ENCODE assay signal across 8 cellular contexts in the genomic region with DNA sequence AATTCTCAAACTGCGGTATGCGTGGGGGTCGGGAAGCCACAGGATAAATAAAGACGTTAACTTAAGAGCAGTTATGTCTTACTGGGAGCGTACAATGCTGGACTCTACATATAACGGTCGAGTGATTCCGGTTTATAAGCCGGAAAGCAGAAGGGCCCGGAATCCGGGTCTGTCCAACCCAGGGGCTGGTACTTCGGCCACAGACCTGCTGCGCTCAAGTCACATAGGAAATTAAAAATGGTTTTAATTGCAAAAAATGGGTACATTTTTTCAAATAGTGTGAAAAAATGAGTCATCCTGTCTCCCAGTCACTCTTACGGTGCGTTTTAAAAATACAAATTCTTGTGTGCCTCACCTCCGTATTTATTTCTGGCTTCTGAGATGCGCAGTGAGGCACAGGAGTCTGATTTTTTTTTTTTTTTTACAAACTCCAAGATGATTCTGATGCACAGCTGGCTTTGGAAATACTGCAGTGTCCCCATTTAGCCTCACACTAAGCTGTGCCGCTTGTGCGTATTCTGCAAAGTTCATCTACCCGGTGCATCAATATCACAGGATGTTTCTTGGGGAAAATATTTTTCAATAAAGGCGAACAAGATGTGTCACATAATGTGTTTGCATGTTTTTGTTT. TPM values are rescaled to one million over a fixed set of nuclear protein-coding genes. Genes with fewer than 3 reads are reported as not detected.
DNase-seq lines count a peak whose midpoint lies in the region; TF ChIP-seq lines count a peak whose summit lies in the region.

No MANE protein-coding gene starts in this region.

- H3K9ac ChIP-seq in H9 (ENCODE audit: extremely low read depth, insufficient read length, low read length): peak overlapping the region; percentile 92
- H3K9ac ChIP-seq in SK-N-SH: peak overlapping the region; percentile 81

- H3K4ac ChIP-seq in H9 (ENCODE audit: low read depth, low read length): no peak overlapping the region

- H3K4me2 ChIP-seq in H9 (ENCODE audit: insufficient read depth, insufficient read length, low read length) (peak overlapping the region; percentile 73), SK-N-SH (peak overlapping the region; percentile 67)

- DNase-seq in CD4-positive, alpha-beta memory T cell: no peak
- DNase-seq in H9 (no peak), SK-N-SH (peak; percentile 23), fibroblast of peridontal ligament (ENCODE audit: extremely low read depth) (peak; percentile 57), osteocyte (ENCODE audit: extremely low spot score, unreplicated experiment) (no peak), mucosa of gallbladder (ENCODE audit: low spot score) (no peak), HEK293T (ENCODE audit: extremely low spot score) (no peak), NCI-H1048 (lab: John Stamatoyannopoulos, UW) (no peak)

- CTCF ChIA-PET in CD4-positive, alpha-beta memory T cell (lab: Charles Lee; ENCODE audit: partially characterized antibody): interaction anchor here (2.3 to 8.7 kb wide), 2 partner anchors 35 to 46 kb away, joined by 11 to 91 read pairs; partner anchors contain the start of gene ZNF335
- CTCF ChIA-PET in SK-N-SH (lab: Yijun Ruan, JAX) (interaction anchor here (1.0 to 3.4 kb wide), 7 partner anchors 16 to 137 kb away, joined by 3 to 20 read pairs (median 3); no protein-coding TSS in a partner anchor), HEK293T (lab: Yijun Ruan, JAX) (interaction anchor here (1.0 kb wide), 1 partner anchor 52 kb away, joined by 4 read pairs; no protein-coding TSS in a partner anchor)

- no peak overlapping the region for H3K23ac ChIP-seq in H9 (ENCODE audit: insufficient read length, low read depth, low read length)

- no peak overlapping the region for H4K8ac ChIP-seq in H9 (replicated peaks; ENCODE audit: insufficient read length, low read depth, low read length)

- H2BK15ac ChIP-seq in H9 (ENCODE audit: low read depth, low read length): no peak overlapping the region

- no peak overlapping the region for H2BK20ac ChIP-seq in H9 (ENCODE audit: low read depth, low read length, poor library complexity, severe bottlenecking)

- TF ChIP-seq CTCF in H9 (conservative IDR thresholded peaks at IDR 0.05): no peak
- no peak for TF ChIP-seq CTCF in SK-N-SH (IDR thresholded peaks at IDR 0.05)
- no peak for TF ChIP-seq CTCF in osteocyte (IDR thresholded peaks at IDR 0.05)

- H4K91ac ChIP-seq in H9 (ENCODE audit: insufficient read length, low read depth, low read length): no peak overlapping the region

- POLR2A ChIA-PET in CD4-positive, alpha-beta memory T cell (lab: Charles Lee; ENCODE audit: partially characterized antibody): interaction anchor here (0.9 to 7.4 kb wide), 34 partner anchors 10 to 1050 kb away, joined by 3 to 245 read pairs (median 8); partner anchors contain the start of genes ACOT8, CTSA, DNTTIP1 and ELMO2
- POLR2A ChIA-PET in SK-N-SH (lab: Yijun Ruan, JAX) (interaction anchor here (1.0 to 4.4 kb wide), 11 partner anchors 10 to 429 kb away, joined by 3 to 46 read pairs (median 10); partner anchors contain the start of genes CTSA, NEURL2, PLTP and ZSWIM1), HEK293T (lab: Yijun Ruan, JAX) (interaction anchor here (0.7 to 3.2 kb wide), 18 partner anchors 8 to 153 kb away, joined by 3 to 28 read pairs (median 6); partner anchors contain the start of genes UBE2C and ZNF335)

- no peak overlapping the region for H3K56ac ChIP-seq in H9 (ENCODE audit: insufficient read length, low read depth, low read length)

- peaks cover 35% of the 10 kb centered on the region for H3K4me1 ChIP-seq in CD4-positive, alpha-beta memory T cell (ENCODE audit: insufficient read depth, low read length)
- H3K4me1 ChIP-seq in H9 (ENCODE audit: insufficient read depth, low read length) (peaks cover 11% of the 10 kb centered on the region), SK-N-SH (ENCODE audit: control insufficient read depth in 1 of 2, insufficient read depth in 2 of 2, low read depth in 1 of 2, low read length in 1 of 2) (peaks cover 10 to 26% of the 10 kb centered on the region in 2 experiments; a peak in 3 of 4 replicates)

- peaks cover 4% of the 10 kb centered on the region; the same call in 1 of the 2 replicates for H3K79me2 ChIP-seq in H9 (ENCODE audit: insufficient read depth, low read length)
- peaks cover 71% of the 10 kb centered on the region for H3K79me2 ChIP-seq in SK-N-SH (ENCODE audit: insufficient read depth)

- intact Hi-C loops in CD4-positive, alpha-beta memory T cell (cut with micrococcal nuclease): loop anchor here (1.0 kb wide), 7 partner anchors 44 to 429 kb away; partner anchors contain the start of genes ACOT8, CTSA, NEURL2 and UBE2C

- no peaks in the 10 kb centered on the region for H3K27me3 Mint-ChIP-seq in CD4-positive, alpha-beta memory T cell
- H3K27me3 Mint-ChIP-seq in H9 (ENCODE audit: low read depth): no peaks in the 10 kb centered on the region; the same call in 1 of the 2 replicates
- H3K27me3 Mint-ChIP-seq in osteocyte (ENCODE audit: unreplicated experiment): no peaks in the 10 kb centered on the region

- no peak overlapping the region for H3K14ac ChIP-seq in H9 (ENCODE audit: insufficient read depth, low read length)

- H3K18ac ChIP-seq in H9 (ENCODE audit: insufficient read length, low read depth, low read length): peak overlapping the region; percentile 39

- no peak overlapping the region for H2BK120ac ChIP-seq in H9 (ENCODE audit: low read depth, low read length, poor library complexity, severe bottlenecking)

- H3K36me3 ChIP-seq in CD4-positive, alpha-beta memory T cell (ENCODE audit: insufficient read depth, low read length): peaks cover 40% of the 10 kb centered on the region
- peaks cover 33 to 39% of the 10 kb centered on the region in 2 experiments for H3K36me3 ChIP-seq in SK-N-SH (replicated peaks in 1 of 2; ENCODE audit: control insufficient read depth in 1 of 2, insufficient read depth in 2 of 2, low read length in 1 of 2)

- peaks cover 25 to 49% of the 10 kb centered on the region in 2 donors for H3K36me3 Mint-ChIP-seq in CD4-positive, alpha-beta memory T cell
- peaks cover 14 to 35% (median 32%) of the 10 kb centered on the region in 3 experiments for H3K36me3 Mint-ChIP-seq in H9 (ENCODE audit: insufficient read depth in 1 of 3, low read depth in 3 of 3)
- H3K36me3 Mint-ChIP-seq in osteocyte (ENCODE audit: unreplicated experiment): peaks cover 18% of the 10 kb centered on the region

- H3K9me3 ChIP-seq in CD4-positive, alpha-beta memory T cell (ENCODE audit: control insufficient read depth in 1 of 2, low read length in 2 of 2): no peaks in the 10 kb centered on the region
- H3K9me3 ChIP-seq in H9 (ENCODE audit: control insufficient read depth, low read depth, low read length) (no peaks in the 10 kb centered on the region), SK-N-SH (no peaks in the 10 kb centered on the region)

- no peaks in the 10 kb centered on the region for H4K20me1 ChIP-seq in H9 (ENCODE audit: control insufficient read depth, insufficient read depth, insufficient read length)
- H4K20me1 ChIP-seq in SK-N-SH (ENCODE audit: insufficient read depth): peaks cover 20% of the 10 kb centered on the region; the same call in 1 of the 2 replicates

- TF ChIP-seq EP300 in SK-N-SH (IDR thresholded peaks at IDR 0.05; ENCODE audit: borderline replicate concordance in 1 of 2, low read depth in 1 of 2, low read length in 1 of 2): no peak

- H3K79me1 ChIP-seq in H9 (ENCODE audit: insufficient read depth, low read depth, low read length, poor library complexity, severe bottlenecking): no peaks in the 10 kb centered on the region

- H3K9me2 ChIP-seq in SK-N-SH: no peaks in the 10 kb centered on the region

- TF ChIP-seq RAD21 in SK-N-SH (IDR thresholded peaks at IDR 0.05; ENCODE audit: low read length): no peak

- no peak overlapping the region for H3T11ph ChIP-seq in H9 (ENCODE audit: low read length)

- peaks cover 11% of the 10 kb centered on the region for H3F3A ChIP-seq in SK-N-SH (replicated peaks; ENCODE audit: insufficient read depth)

- H4K5ac ChIP-seq in H9 (ENCODE audit: insufficient read length, low read depth, low read length): no peak overlapping the region

- H2AFZ ChIP-seq in H9 (ENCODE audit: low read length) (no peak overlapping the region), SK-N-SH (ENCODE audit: low read depth) (no peak overlapping the region)

- no peak overlapping the region for H2AK5ac ChIP-seq in H9 (ENCODE audit: insufficient read length, low read length)

- no peak overlapping the region for H2BK12ac ChIP-seq in H9 (ENCODE audit: insufficient read length, low read depth, low read length)

- H2BK5ac ChIP-seq in H9 (ENCODE audit: insufficient read length, low read length): no peak overlapping the region

- H3K4me1 Mint-ChIP-seq in CD4-positive, alpha-beta memory T cell: peaks cover 17 to 49% (median 30%) of the 10 kb centered on the region in 4 donors
- H3K4me1 Mint-ChIP-seq in H9 (peaks cover 32 to 33% of the 10 kb centered on the region in 2 experiments), osteocyte (ENCODE audit: unreplicated experiment) (peaks cover 18% of the 10 kb centered on the region)

- H3K23me2 ChIP-seq in H9 (ENCODE audit: insufficient read length, low read depth, low read length, poor library complexity, severe bottlenecking): peaks cover 11% of the 10 kb centered on the region

- peak overlapping the region; percentile 91 to 99 (median 95) for H3K4me3 Mint-ChIP-seq in CD4-positive, alpha-beta memory T cell
- H3K4me3 Mint-ChIP-seq in H9 (peak overlapping the region; percentile 82 to 92), osteocyte (ENCODE audit: unreplicated experiment) (peak overlapping the region; percentile 85)

- no peaks in the 10 kb centered on the region for H3K9me3 Mint-ChIP-seq in CD4-positive, alpha-beta memory T cell
- H3K9me3 Mint-ChIP-seq in H9: no peaks in the 10 kb centered on the region
- no peaks in the 10 kb centered on the region for H3K9me3 Mint-ChIP-seq in osteocyte (ENCODE audit: unreplicated experiment)

- no peaks in the 10 kb centered on the region for H3K27me3 ChIP-seq in CD4-positive, alpha-beta memory T cell (ENCODE audit: insufficient read depth, low read length)
- H3K27me3 ChIP-seq in H9 (ENCODE audit: insufficient read depth, low read length) (no peaks in the 10 kb centered on the region), SK-N-SH (ENCODE audit: insufficient read depth) (no peaks in the 10 kb centered on the region)

- H3K4me3 ChIP-seq in CD4-positive, alpha-beta memory T cell (ENCODE audit: low read length in 2 of 2): peak overlapping the region; percentile 83 to 97
- H3K4me3 ChIP-seq in SK-N-SH (ENCODE audit: low read depth in 2 of 2, low read length in 1 of 2): peak overlapping the region; percentile 63 to 85

- H3K27ac ChIP-seq in CD4-positive, alpha-beta memory T cell (ENCODE audit: low read depth, low read length): peak overlapping the region; percentile 99
- H3K27ac ChIP-seq in H9 (ENCODE audit: insufficient read length, low read depth, low read length) (no peak overlapping the region), SK-N-SH (ENCODE audit: low read depth in 2 of 2, low read length in 1 of 2) (peak overlapping the region; percentile 78 to 79)

- WGBS in H9 (ENCODE audit: extremely low coverage, insufficient read length, low lambda C conversion rate): no CpG with 5 or more reads among the region's 21 CpGs
- WGBS in SK-N-SH (ENCODE audit: low lambda C conversion rate): 13% methylated on average over 21 of the region's 21 CpGs

- peak overlapping the region; percentile 91 to 99 (median 96) for H3K27ac Mint-ChIP-seq in CD4-positive, alpha-beta memory T cell
- peak overlapping the region; percentile 91 to 96 (median 93); a peak in 6 of 7 replicates for H3K27ac Mint-ChIP-seq in H9
- H3K27ac Mint-ChIP-seq in osteocyte (ENCODE audit: unreplicated experiment): peak overlapping the region; percentile 93

RNA-seq across cellular contexts. Expression of gene PCIF1, which starts 1.0 kb away (rescaled TPM):
- total RNA-seq in CD4-positive, alpha-beta memory T cell: 10 to 100 TPM; 63.1 to 69.4 TPM
- 10 to 100 TPM; 70.9 to 83.4 TPM for polyA plus RNA-seq in CD4-positive, alpha-beta memory T cell
- total RNA-seq in H9 (2021): 26.6 and 26.8 TPM in 2 replicates
- 18.2 and 23.1 TPM in 2 replicates for polyA plus RNA-seq in SK-N-SH (2012; rRNA removed)
- polyA plus RNA-seq in SK-N-SH (2012; cell fraction: cytosol; rRNA removed): 12.0 and 16.5 TPM in 2 replicates
- 30.5 and 34.6 TPM in 2 replicates for polyA plus RNA-seq in SK-N-SH (2012; cell fraction: nucleus; rRNA removed)
- 34.6 and 42.1 TPM in 2 replicates for total RNA-seq in osteocyte
- 29.3 TPM for total RNA-seq in mucosa of gallbladder

RNA-seq across cellular contexts. Expression of gene PLTP, which starts 23.6 kb away (rescaled TPM):
- under 1 TPM in 1 of 2 experiments, not detected in 1; 0.19 TPM for total RNA-seq in CD4-positive, alpha-beta memory T cell
- under 1 TPM; 0.29 to 0.69 TPM for polyA plus RNA-seq in CD4-positive, alpha-beta memory T cell
- total RNA-seq in H9 (2021) (61.4 and 62.5 TPM in 2 replicates), osteocyte (195 and 211 TPM in 2 replicates), mucosa of gallbladder (111 TPM)
- 114 and 154 TPM in 2 replicates for polyA plus RNA-seq in SK-N-SH (2012; rRNA removed)
- 68.2 and 102 TPM in 2 replicates for polyA plus RNA-seq in SK-N-SH (2012; cell fraction: cytosol; rRNA removed)
- polyA plus RNA-seq in SK-N-SH (2012; cell fraction: nucleus; rRNA removed): 169 and 176 TPM in 2 replicates

RNA-seq across cellular contexts. Expression of gene ZNF335, which starts 36.5 kb away (rescaled TPM):
- 10 to 100 TPM; 62.5 to 63.2 TPM for total RNA-seq in CD4-positive, alpha-beta memory T cell
- 10 to 100 TPM in 1 of 2 donors, 1 to 10 TPM in 1; 6.4 to 16.5 TPM for polyA plus RNA-seq in CD4-positive, alpha-beta memory T cell
- 19.7 and 21.1 TPM in 2 replicates for total RNA-seq in H9 (2021)
- 8.5 and 11.7 TPM in 2 replicates for polyA plus RNA-seq in SK-N-SH (2012; rRNA removed)
- polyA plus RNA-seq in SK-N-SH (2012; cell fraction: cytosol; rRNA removed): 3.0 and 4.5 TPM in 2 replicates
- 47.8 and 52.8 TPM in 2 replicates for polyA plus RNA-seq in SK-N-SH (2012; cell fraction: nucleus; rRNA removed)
- 23.9 and 24.6 TPM in 2 replicates for total RNA-seq in osteocyte
- 19.4 TPM for total RNA-seq in mucosa of gallbladder

RNA-seq across cellular contexts. Expression of gene CTSA, which starts 44.4 kb away (rescaled TPM):
- total RNA-seq in CD4-positive, alpha-beta memory T cell: 100 to 1,000 TPM; 102 to 103 TPM
- polyA plus RNA-seq in CD4-positive, alpha-beta memory T cell: 100 to 1,000 TPM; 143 to 165 TPM
- 59.6 and 64.4 TPM in 2 replicates for total RNA-seq in H9 (2021)
- 338 and 363 TPM in 2 replicates for polyA plus RNA-seq in SK-N-SH (2012; rRNA removed)
- 162 and 242 TPM in 2 replicates for polyA plus RNA-seq in SK-N-SH (2012; cell fraction: cytosol; rRNA removed)
- polyA plus RNA-seq in SK-N-SH (2012; cell fraction: nucleus; rRNA removed): 656 and 683 TPM in 2 replicates
- total RNA-seq in osteocyte: 310 and 318 TPM in 2 replicates
- total RNA-seq in mucosa of gallbladder: 153 TPM

RNA-seq across cellular contexts. Expression of gene NEURL2, which starts 44.5 kb away (rescaled TPM):
- total RNA-seq in CD4-positive, alpha-beta memory T cell: 1 to 10 TPM; 5.5 to 5.6 TPM
- under 1 TPM; 0.29 to 0.75 TPM for polyA plus RNA-seq in CD4-positive, alpha-beta memory T cell
- 5.4 and 5.8 TPM in 2 replicates for total RNA-seq in H9 (2021)
- polyA plus RNA-seq in SK-N-SH (2012; rRNA removed): 3.5 and 4.7 TPM in 2 replicates
- 1.3 and 1.9 TPM in 2 replicates for polyA plus RNA-seq in SK-N-SH (2012; cell fraction: cytosol; rRNA removed)
- 21.3 and 22.3 TPM in 2 replicates for polyA plus RNA-seq in SK-N-SH (2012; cell fraction: nucleus; rRNA removed)
- total RNA-seq in osteocyte: 7.3 and 7.4 TPM in 2 replicates
- total RNA-seq in mucosa of gallbladder: 5.9 TPM

Comparison
In these comparisons a context has a peak if more than half of its experiments do, and no peak if none do; other contexts are left out.
1. DNase-seq: peak in SK-N-SH (single experiment) and fibroblast of peridontal ligament (single experiment); none in CD4-positive, alpha-beta memory T cell (0 of 5), H9 (single experiment), osteocyte (single experiment), mucosa of gallbladder (single experiment), HEK293T (single experiment) and NCI-H1048 (single experiment).
2. RNA of gene PLTP, which starts 23.6 kb away (total RNA-seq): 195 to 211 TPM in osteocyte, 111 TPM in mucosa of gallbladder (single experiment) and 61.4 to 62.5 TPM in H9; 0.19 TPM in CD4-positive, alpha-beta memory T cell; every median in the first group is over 10 times any median in the second.
3. Peak in every context shown above with its lines, with median percentiles within 50 percentile points of each other: H3K27ac Mint-ChIP-seq and H3K4me3 Mint-ChIP-seq.